Comparison of ENCODE assay signal across 1 cellular context in genomic region chr5:111976705-111977104, GRCh38.
TF ChIP-seq lines count a peak whose summit lies in the region.

No MANE protein-coding gene starts in this region.

TF ChIP-seq in IMR-90, 13 proteins besides CTCF, POLR2A, EP300 and RAD21:
- TF ChIP-seq BHLHE40 (IDR thresholded peaks at IDR 0.05; ENCODE audit: low read depth, low read length) (no peak), ELK1 (IDR thresholded peaks at IDR 0.05; ENCODE audit: borderline replicate concordance, low read depth, low read length) (no peak), RFX5 (IDR thresholded peaks at IDR 0.05; ENCODE audit: low read depth, low read length) (no peak), NFE2L2 (IDR thresholded peaks at IDR 0.05; ENCODE audit: low read depth, low read length) (no peak), CHD1 (IDR thresholded peaks at IDR 0.05; ENCODE audit: low read depth, low read length) (no peak), CEBPB (IDR thresholded peaks at IDR 0.05; ENCODE audit: low read depth, low read length) (no peak)
